In the genomic region with DNA sequence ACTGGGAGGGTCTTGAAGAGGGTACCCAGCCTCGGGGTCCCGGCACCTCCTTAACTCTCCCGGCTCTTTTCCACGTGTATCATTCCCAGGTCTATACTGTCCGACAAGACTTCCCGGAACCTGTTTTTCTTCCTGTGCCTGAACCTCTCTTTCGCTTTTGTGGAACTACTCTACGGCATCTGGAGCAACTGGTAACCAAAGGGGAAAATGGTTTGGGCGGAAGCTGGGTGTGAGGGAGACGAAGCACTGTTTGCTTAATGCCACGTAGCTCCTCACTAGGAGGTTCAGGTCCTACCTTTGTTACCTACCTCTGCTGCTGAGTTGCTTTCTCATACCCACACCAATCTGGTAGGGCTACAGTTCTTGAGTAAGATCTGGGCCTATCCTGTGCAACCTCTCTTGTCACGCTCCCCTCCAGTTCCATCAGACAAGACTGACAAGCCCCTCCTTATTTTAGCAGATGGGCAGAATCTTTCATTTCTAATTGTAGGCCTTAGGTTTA, we compare ENCODE assay signal across 8 cellular contexts. TPM values are rescaled to one million over a fixed set of nuclear protein-coding genes. Genes with fewer than 3 reads are reported as not detected.
A peak's percentile ranks its signal among the peaks of the same experiment; 100 is the strongest.
DNase-seq lines count a peak whose midpoint lies in the region; ATAC-seq and TF ChIP-seq lines count a peak whose summit lies in the region.

No MANE protein-coding gene starts in this region.

- no peaks in the 10 kb centered on the region for H3K9me3 Mint-ChIP-seq in chondrocyte (ENCODE audit: low read depth)

- peaks cover 29% of the 10 kb centered on the region for H3K4me1 ChIP-seq in lower lobe of right lung

- H3K27ac ChIP-seq in lower lobe of right lung, result peak overlapping the region; percentile 96

- H3K4me3 Mint-ChIP-seq in chondrocyte (ENCODE audit: unreplicated experiment), result peak overlapping the region; percentile 100

- H3K27me3 ChIP-seq in lower lobe of right lung (ENCODE audit: low read depth), result no peaks in the 10 kb centered on the region

- peaks cover 3% of the 10 kb centered on the region for H3K36me3 Mint-ChIP-seq in chondrocyte (ENCODE audit: low read depth)

- peaks cover 35% of the 10 kb centered on the region for H3K36me3 ChIP-seq in lower lobe of right lung

- H3K4me1 Mint-ChIP-seq in chondrocyte (ENCODE audit: low read depth), result peaks cover 38% of the 10 kb centered on the region

- intact Hi-C loops in lower lobe of right lung (cut with DNase I), result no loop called here

- H3K27ac Mint-ChIP-seq in chondrocyte (ENCODE audit: unreplicated experiment), result peak overlapping the region; percentile 100

- peak; percentile 35 for ATAC-seq in HG02678 (IDR thresholded peaks at IDR 0.05; ENCODE audit: unreplicated experiment)
- ATAC-seq in activated CD4-positive, CD25-positive, alpha-beta regulatory T cell treated with anti-CD3 and anti-CD28 coated beads, Interleukin-2, amount 50 U/mL, for 24 hours, result peak; percentile 80 to 83
- ATAC-seq in lower lobe of right lung, result peak; percentile 32 to 46

- no peaks in the 10 kb centered on the region for H3K9me3 ChIP-seq in lower lobe of right lung

- H3K27me3 Mint-ChIP-seq in chondrocyte (ENCODE audit: low read depth), result no peaks in the 10 kb centered on the region

- TF ChIP-seq CTCF in chondrocyte (IDR thresholded peaks at IDR 0.05) (no peak), lower lobe of right lung (IDR thresholded peaks at IDR 0.05) (no peak)

- peak; percentile 21 for DNase-seq in NK-92 treated with Interleukin-12 subunit alpha and Interleukin-12 subunit beta, amount 100 ng/mL, for 24 hours (lab: John Stamatoyannopoulos, UW)
- DNase-seq in NK-92 (lab: John Stamatoyannopoulos, UW; ENCODE audit: unreplicated experiment) (no peak), NCI-H1694 treated with DMSO at 0.1 percent for 48 hours (lab: John Stamatoyannopoulos, UW) (peak; percentile 20), chondrocyte (ENCODE audit: low spot score) (no peak), lower lobe of right lung (no peak)
- peak; percentile 12 for DNase-seq in stimulated activated CD8-positive, alpha-beta memory T cell treated with anti-CD3 and anti-CD28 coated beads, Interleukin-15, amount 100 ng/mL, for 24 hours (ENCODE audit: low read depth)

- H3K4me3 ChIP-seq in lower lobe of right lung, result peak overlapping the region; percentile 82

RNA-seq across cellular contexts. Expression of a gene that starts 0.6 kb away (rescaled TPM):
- 46.1 to 49.5 TPM (median 46.2 TPM) in 3 replicates for total RNA-seq in chondrocyte
- total RNA-seq in lower lobe of right lung, result 35.6 TPM

RNA-seq across cellular contexts. Expression of a gene that starts 1.9 kb away (rescaled TPM):
- total RNA-seq in chondrocyte (24.7 to 36.1 TPM (median 26.0 TPM) in 3 replicates), lower lobe of right lung (10.2 TPM)

Comparison
In these comparisons a context has a peak if more than half of its experiments do, and no peak if none do; other contexts are left out.
1. DNase-seq: peak in NK-92 treated with Interleukin-12 subunit alpha and Interleukin-12 subunit beta, amount 100 ng/mL, for 24 hours (single experiment), NCI-H1694 treated with DMSO at 0.1 percent for 48 hours (single experiment) and stimulated activated CD8-positive, alpha-beta memory T cell treated with anti-CD3 and anti-CD28 coated beads, Interleukin-15, amount 100 ng/mL, for 24 hours (single experiment); none in NK-92 (single experiment), chondrocyte (single experiment) and lower lobe of right lung (single experiment).
2. Peak in every context shown above with its lines, with median percentiles within 50 percentile points of each other: ATAC-seq.